8 cellular contexts compared by ENCODE assay signal in genomic region chr5:74903165-74903787, GRCh38. TPM values are rescaled to one million over a fixed set of nuclear protein-coding genes. Genes with fewer than 3 reads are reported as not detected.
A peak's percentile ranks its signal among the peaks of the same experiment; 100 is the strongest.
DNase-seq lines count a peak whose midpoint lies in the region; ATAC-seq and TF ChIP-seq lines count a peak whose summit lies in the region.

No MANE protein-coding gene starts in this region.

- no peak overlapping the region for H3K27ac Mint-ChIP-seq in T-helper 2 cell treated with Interferon-gamma antibody and Interleukin-4, amounts not matched to agents 5 μg/mL and 100 μg/mL, for 36 hours

- WGBS in right lobe of liver (ENCODE audit: insufficient coverage, low coverage, low lambda C conversion rate, missing lambda C conversion rate): 4% methylated on average over 4 of the region's 4 CpGs

- no peaks in the 10 kb centered on the region for H3K9me3 Mint-ChIP-seq in T-helper 2 cell treated with Interferon-gamma antibody and Interleukin-4, amounts not matched to agents 5 μg/mL and 100 μg/mL, for 36 hours

- intact Hi-C loops in right lobe of liver (cut with DNase I): loop anchor here in 1 of 2 donors (10.0 kb wide), 1 partner anchor 138 kb away; the partner anchor contains the start of genes GFM2 and NSA2

- no peaks in the 10 kb centered on the region for H3K36me3 ChIP-seq in right lobe of liver

- no peak for TF ChIP-seq POLR2A in right lobe of liver (IDR thresholded peaks at IDR 0.05)

- no peaks in the 10 kb centered on the region for H3K36me3 Mint-ChIP-seq in T-helper 2 cell treated with Interferon-gamma antibody and Interleukin-4, amounts not matched to agents 5 μg/mL and 100 μg/mL, for 36 hours (ENCODE audit: low read depth)

- H3K4me3 Mint-ChIP-seq in T-helper 2 cell treated with Interferon-gamma antibody and Interleukin-4, amounts not matched to agents 5 μg/mL and 100 μg/mL, for 36 hours: no peak overlapping the region

- no peaks in the 10 kb centered on the region for H3K27me3 ChIP-seq in right lobe of liver

- H3K27me3 Mint-ChIP-seq in T-helper 2 cell treated with Interferon-gamma antibody and Interleukin-4, amounts not matched to agents 5 μg/mL and 100 μg/mL, for 36 hours (ENCODE audit: low read depth): no peaks in the 10 kb centered on the region

- DNase-seq in activated T-cell treated with anti-CD3 and anti-CD28 coated beads for 48 hours (ENCODE audit: low read depth) (peak; percentile 8), activated T-cell treated with anti-CD3 and anti-CD28 coated beads for 4 hours (no peak), NCI-H526 treated with DMSO at 0.1 percent for 48 hours (lab: John Stamatoyannopoulos, UW) (peak; percentile 28), T47D (ENCODE audit: low read depth in 1 of 2, low spot score in 1 of 2) (peak; percentile 68 to 91), right lobe of liver (peak; percentile 59 to 81 (median 75)), NCI-H2171 (lab: John Stamatoyannopoulos, UW) (no peak), NCI-H1436 (lab: John Stamatoyannopoulos, UW) (no peak)
- DNase-seq in T-helper 2 cell treated with Interferon-gamma antibody and Interleukin-4, amounts not matched to agents 5 μg/mL and 100 μg/mL, for 36 hours (ENCODE audit: low spot score): no peak

- no peak overlapping the region for H3K27ac ChIP-seq in right lobe of liver

- peak; percentile 100 for ATAC-seq in right lobe of liver

- no peak overlapping the region for H3K4me3 ChIP-seq in right lobe of liver

- H3K4me1 ChIP-seq in right lobe of liver: no peaks in the 10 kb centered on the region

- H3K4me1 Mint-ChIP-seq in T-helper 2 cell treated with Interferon-gamma antibody and Interleukin-4, amounts not matched to agents 5 μg/mL and 100 μg/mL, for 36 hours (ENCODE audit: low read depth): no peaks in the 10 kb centered on the region

- in situ Hi-C loops in T47D (cut with HindIII; ENCODE audit: low pct_unique_long_range_greater_than_20kb, low sequenced_read_pairs): no loop called here

- peak; percentile 68 to 81 (median 78) for TF ChIP-seq CTCF in right lobe of liver (IDR thresholded peaks at IDR 0.05)

- no peaks in the 10 kb centered on the region for H3K9me3 ChIP-seq in right lobe of liver

RNA-seq across cellular contexts. Expression of gene FAM169A, which starts 37.1 kb away (rescaled TPM):
- total RNA-seq in right lobe of liver: 1 to 10 TPM; 1.2 to 7.5 (median 4.1) TPM

Comparison
In these comparisons a context has a peak if more than half of its experiments do, and no peak if none do; other contexts are left out.
1. DNase-seq: peak in activated T-cell treated with anti-CD3 and anti-CD28 coated beads for 48 hours (single experiment), NCI-H526 treated with DMSO at 0.1 percent for 48 hours (single experiment), T47D (2 of 2) and right lobe of liver (3 of 3); none in activated T-cell treated with anti-CD3 and anti-CD28 coated beads for 4 hours (single experiment), NCI-H2171 (single experiment), T-helper 2 cell treated with Interferon-gamma antibody and Interleukin-4, amounts not matched to agents 5 μg/mL and 100 μg/mL, for 36 hours (single experiment) and NCI-H1436 (single experiment).